In the genomic region with DNA sequence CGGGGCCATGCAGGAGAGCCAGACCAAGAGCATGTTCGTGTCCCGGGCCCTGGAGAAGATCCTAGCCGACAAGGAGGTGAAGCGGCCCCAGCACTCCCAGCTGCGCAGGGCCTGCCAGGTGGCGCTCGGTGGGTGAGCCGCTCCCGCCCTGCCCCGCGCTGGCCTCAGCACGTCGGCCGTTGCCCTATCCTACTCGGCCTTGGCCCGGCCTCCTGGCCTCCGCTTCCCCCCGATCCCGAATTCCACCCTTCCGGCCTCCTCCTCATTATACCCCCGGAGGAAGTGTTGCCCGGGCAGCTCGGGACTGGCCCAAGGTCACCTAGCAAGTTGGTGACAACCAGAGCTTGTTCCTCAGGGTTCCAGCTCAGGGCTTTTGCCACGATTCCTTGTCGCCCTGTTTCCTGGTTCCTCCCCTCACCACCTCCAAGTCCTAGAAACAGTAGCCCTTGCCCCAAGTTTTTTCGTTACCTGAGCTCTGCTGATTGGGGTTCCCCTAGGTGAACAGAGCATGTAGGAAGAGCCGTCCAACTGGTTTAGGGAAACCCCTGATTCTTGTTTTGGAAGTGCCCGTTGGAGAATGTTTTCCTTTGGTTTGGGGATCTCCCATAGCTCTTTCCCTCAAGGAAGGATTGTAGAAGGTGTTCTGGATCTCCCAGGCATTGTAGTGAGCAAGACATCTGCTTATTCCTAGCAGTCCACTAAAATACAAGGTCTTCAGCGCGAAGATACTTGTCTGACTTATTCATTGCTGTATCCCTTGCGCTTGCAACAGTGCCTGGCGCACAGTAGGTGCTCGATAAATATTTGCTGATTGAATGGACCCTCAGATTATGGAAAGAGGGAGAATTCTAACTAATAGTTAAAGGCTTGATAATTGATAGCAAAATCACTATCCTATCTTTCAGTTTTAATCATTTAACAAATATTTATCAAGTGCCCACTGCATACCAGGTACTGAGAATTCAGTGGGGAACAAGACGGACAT, we compare ENCODE assay signal across 8 cellular contexts. TPM values are rescaled to one million over a fixed set of nuclear protein-coding genes. Genes with fewer than 3 reads are reported as not detected.
DNase-seq lines count a peak whose midpoint lies in the region; ATAC-seq and TF ChIP-seq lines count a peak whose summit lies in the region.

No MANE protein-coding gene starts in this region.

- H3K27ac ChIP-seq in BLaER1 treated with 17β-estradiol and CSF1 and Interleukin-3, amounts not matched to agents 10 nM and 100 nM: peak overlapping the region; percentile 93 to 99 (median 97)
- H3K27ac ChIP-seq in mesendoderm (ENCODE audit: low read depth, low read length): peak overlapping the region; percentile 72
- H3K27ac ChIP-seq in upper lobe of right lung: peak overlapping the region; percentile 96

- peaks cover 15% of the 10 kb centered on the region for H3K79me1 ChIP-seq in mesendoderm (ENCODE audit: low read length)

- H3K4ac ChIP-seq in mesendoderm (ENCODE audit: low read depth, low read length): peak overlapping the region; percentile 36

- H3K4me2 ChIP-seq in BLaER1 treated with 17β-estradiol and CSF1 and Interleukin-3, amounts not matched to agents 10 nM and 100 nM: peak overlapping the region; percentile 82 to 99 (median 95)
- H3K4me2 ChIP-seq in mesendoderm (ENCODE audit: low read length): peak overlapping the region; percentile 91

- no peaks in the 10 kb centered on the region for H3K9me3 Mint-ChIP-seq in effector memory CD8-positive, alpha-beta T cell

- H3K36me3 ChIP-seq in BLaER1 treated with 17β-estradiol and CSF1 and Interleukin-3, amounts not matched to agents 10 nM and 100 nM: peaks cover 0 to 10% (median 0%) of the 10 kb centered on the region in 11 experiments; a peak in 1 of 22 replicates
- no peaks in the 10 kb centered on the region for H3K36me3 ChIP-seq in mesendoderm (ENCODE audit: control insufficient read depth, insufficient read depth, low read length)
- no peaks in the 10 kb centered on the region for H3K36me3 ChIP-seq in upper lobe of right lung

- no peaks in the 10 kb centered on the region for H3K27me3 ChIP-seq in BLaER1 treated with 17β-estradiol and CSF1 and Interleukin-3, amounts not matched to agents 10 nM and 100 nM
- H3K27me3 ChIP-seq in mesendoderm (ENCODE audit: insufficient read depth, low read length, poor library complexity) (no peaks in the 10 kb centered on the region), upper lobe of right lung (no peaks in the 10 kb centered on the region)

- H3K4me3 ChIP-seq in BLaER1 treated with 17β-estradiol and CSF1 and Interleukin-3, amounts not matched to agents 10 nM and 100 nM: peak overlapping the region; percentile 77 to 97 (median 91)
- H3K4me3 ChIP-seq in mesendoderm (ENCODE audit: low read length) (peak overlapping the region; percentile 58), upper lobe of right lung (peak overlapping the region; percentile 86)

- no peak overlapping the region for H4K5ac ChIP-seq in mesendoderm (ENCODE audit: low read length)

- H4K20me1 ChIP-seq in BLaER1 treated with 17β-estradiol and CSF1 and Interleukin-3, amounts not matched to agents 10 nM and 100 nM: peaks cover 18 to 49% (median 43%) of the 10 kb centered on the region in 11 experiments; a peak in 18 of 22 replicates

- H4K8ac ChIP-seq in mesendoderm (ENCODE audit: low read depth, low read length): peak overlapping the region; percentile 60

- no peaks in the 10 kb centered on the region for H3K27me3 Mint-ChIP-seq in effector memory CD8-positive, alpha-beta T cell

- DNase-seq in GM19238 (ENCODE audit: insufficient read length, low spot score): peak; percentile 65
- DNase-seq in RKO (ENCODE audit: low spot score): peak; percentile 70
- DNase-seq in effector memory CD8-positive, alpha-beta T cell: peak in 1 of 3 experiments; percentile 14
- DNase-seq in mesendoderm: peak; percentile 77
- DNase-seq in upper lobe of right lung: no peak
- no peak for DNase-seq in stimulated activated CD4-positive, alpha-beta T cell treated with anti-CD3 and anti-CD28 coated beads, Interleukin-12 subunit alpha, Interleukin-12 subunit beta, amount 100 ng/mL, for 4 hours

- H3K79me2 ChIP-seq in mesendoderm (ENCODE audit: control insufficient read depth, insufficient read depth, low read length): peaks cover 29% of the 10 kb centered on the region

- peak overlapping the region; percentile 95 to 99 (median 98) for H3K9ac ChIP-seq in BLaER1 treated with 17β-estradiol and CSF1 and Interleukin-3, amounts not matched to agents 10 nM and 100 nM
- H3K9ac ChIP-seq in mesendoderm (ENCODE audit: low read length): peak overlapping the region; percentile 76

- peak; percentile 40 for ATAC-seq in HG03432 (IDR thresholded peaks at IDR 0.05; ENCODE audit: unreplicated experiment)
- ATAC-seq in effector memory CD8-positive, alpha-beta T cell (replicated peaks): peak; percentile 56
- peak; percentile 83 for ATAC-seq in upper lobe of right lung

- 0 out of 22 replicates have a peak, but pooled peaks cover 0 to 1% (median 0%) of the 10 kb centered on the region in 11 experiments for H3K9me3 ChIP-seq in BLaER1 treated with 17β-estradiol and CSF1 and Interleukin-3, amounts not matched to agents 10 nM and 100 nM (replicated peaks in 1 of 11)
- no peaks in the 10 kb centered on the region for H3K9me3 ChIP-seq in upper lobe of right lung

- no peak overlapping the region for H3K23ac ChIP-seq in mesendoderm (ENCODE audit: low read length)

- no peak overlapping the region for H2AK5ac ChIP-seq in mesendoderm (ENCODE audit: low read length)

- peak overlapping the region; percentile 57 for H3K18ac ChIP-seq in mesendoderm (ENCODE audit: low read length)

- no peak for TF ChIP-seq CTCF in upper lobe of right lung (IDR thresholded peaks at IDR 0.05)

- peaks cover 14% of the 10 kb centered on the region for H3K36me3 Mint-ChIP-seq in effector memory CD8-positive, alpha-beta T cell (ENCODE audit: insufficient read depth)

- peak overlapping the region; percentile 88 for H3K56ac ChIP-seq in mesendoderm (ENCODE audit: low read length)

- intact Hi-C loops in upper lobe of right lung (cut with DNase I): no loop called here

- H3K4me1 ChIP-seq in BLaER1 treated with 17β-estradiol and CSF1 and Interleukin-3, amounts not matched to agents 10 nM and 100 nM: peaks cover 48 to 63% (median 58%) of the 10 kb centered on the region in 10 experiments
- peaks cover 2% of the 10 kb centered on the region for H3K4me1 ChIP-seq in mesendoderm (ENCODE audit: control insufficient read depth, low read depth, low read length)
- H3K4me1 ChIP-seq in upper lobe of right lung: peaks cover 24% of the 10 kb centered on the region

- peak overlapping the region; percentile 91 to 99 for H3K27ac Mint-ChIP-seq in effector memory CD8-positive, alpha-beta T cell

- H3K4me3 Mint-ChIP-seq in effector memory CD8-positive, alpha-beta T cell: peak overlapping the region; percentile 81 to 95

- H3K4me1 Mint-ChIP-seq in effector memory CD8-positive, alpha-beta T cell (ENCODE audit: low read depth in 2 of 2): peaks cover 33 to 52% of the 10 kb centered on the region in 2 donors

- H2BK15ac ChIP-seq in mesendoderm (replicated peaks; ENCODE audit: low read depth): no peak overlapping the region

- peak overlapping the region; percentile 35 for H2BK5ac ChIP-seq in mesendoderm (ENCODE audit: low read length)

- WGBS in mesendoderm (ENCODE audit: extremely low coverage, insufficient coverage, low lambda C conversion rate): no CpG with 5 or more reads among the region's 35 CpGs

- peak overlapping the region; percentile 10 for H2BK120ac ChIP-seq in mesendoderm (ENCODE audit: low read depth, low read length)

RNA-seq across cellular contexts. Expression of gene ARFGEF2, which starts 0.7 kb away (rescaled TPM):
- polyA plus RNA-seq in mesendoderm (2013, experiment 1 of 2): 9.4 TPM
- 9.0 TPM for polyA plus RNA-seq in mesendoderm (2013, experiment 2 of 2)
- total RNA-seq in upper lobe of right lung: 37.9 TPM

Comparison
In these comparisons a context has a peak if more than half of its experiments do, and no peak if none do; other contexts are left out.
1. DNase-seq: peak in GM19238 (single experiment), RKO (single experiment) and mesendoderm (single experiment); none in upper lobe of right lung (single experiment) and stimulated activated CD4-positive, alpha-beta T cell treated with anti-CD3 and anti-CD28 coated beads, Interleukin-12 subunit alpha, Interleukin-12 subunit beta, amount 100 ng/mL, for 4 hours (single experiment).
2. Peak in every context shown above with its lines, with median percentiles within 50 percentile points of each other: H3K27ac ChIP-seq, H3K4me3 ChIP-seq and ATAC-seq.